In the genomic region with DNA sequence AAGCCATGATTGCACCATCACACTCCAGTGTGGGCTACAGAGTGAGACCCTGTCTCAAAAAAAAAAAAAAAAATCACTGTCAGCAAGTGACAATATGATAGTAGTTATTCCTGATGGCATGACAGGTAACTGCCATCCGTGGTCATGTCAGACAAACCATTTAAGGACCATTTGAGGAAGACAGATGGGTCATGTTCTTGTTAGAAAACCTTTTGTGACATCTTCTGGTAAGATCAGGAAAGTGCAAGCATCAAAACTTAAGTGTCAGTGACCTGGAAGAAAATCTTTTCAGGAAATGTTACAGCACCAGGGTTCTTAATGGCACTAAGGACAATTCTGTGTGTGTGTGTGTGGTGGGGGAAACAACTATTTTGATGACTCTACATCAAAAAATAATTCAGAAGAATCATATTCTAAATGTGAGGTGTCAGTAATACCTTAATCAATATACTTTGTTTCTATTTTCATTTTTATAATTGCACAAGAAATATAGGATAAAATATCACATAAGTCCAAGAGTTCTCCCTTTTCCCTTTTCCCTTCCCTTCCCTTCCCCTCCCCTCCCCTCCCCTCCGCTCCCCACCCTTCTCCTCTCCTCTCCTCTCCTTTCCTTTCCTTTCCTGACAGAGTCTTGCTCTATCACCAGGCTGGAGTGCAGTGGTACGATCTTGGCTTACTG, we compare ENCODE assay signal across 10 cellular contexts. TPM values are rescaled to one million over a fixed set of nuclear protein-coding genes. Genes with fewer than 3 reads are reported as not detected.
A peak's percentile ranks its signal among the peaks of the same experiment; 100 is the strongest.
DNase-seq lines count a peak whose midpoint lies in the region; ATAC-seq and TF ChIP-seq lines count a peak whose summit lies in the region.
"Had no signal": no experiment of that assay in that cellular context is flagged by ENCODE, and none has a peak within 500 bp of the region (broad histone marks: within the 10 kb centered on the region; RNA-seq: fewer than 3 reads in every experiment).

No MANE protein-coding gene starts in this region.

- intact Hi-C loops in esophagus squamous epithelium (cut with DNase I), result loop anchor here (5.0 to 10.0 kb wide), 2 partner anchors 287 to 349 kb away; no protein-coding TSS in a partner anchor

- H3K27ac ChIP-seq in liver (ENCODE audit: low read depth in 1 of 2, low read length in 2 of 2), result no peak overlapping the region
- H3K27ac ChIP-seq in esophagus squamous epithelium, result no peak overlapping the region
- H3K27ac ChIP-seq: SJCRH30 had no signal

- TF ChIP-seq CTCF in liver (IDR thresholded peaks at IDR 0.05; ENCODE audit: low read depth, low read length, missing input control) (peak; percentile 55), esophagus squamous epithelium (IDR thresholded peaks at IDR 0.05) (peak in 3 of 6 experiments; percentile 31 to 50 (median 39))

- WGBS in liver, result 66% methylated on average over 3 of the region's 3 CpGs
- WGBS in esophagus squamous epithelium, 2 donors, result 61 to 69% methylated on average over 3 of the region's 3 CpGs

- ATAC-seq in GM18868 (IDR thresholded peaks at IDR 0.05; ENCODE audit: unreplicated experiment), result no peak

- no peaks in the 10 kb centered on the region for H3K27me3 ChIP-seq in adipocyte (replicated peaks; ENCODE audit: control insufficient read depth, insufficient read depth, low read length)
- H3K27me3 ChIP-seq in liver (ENCODE audit: control insufficient read depth in 4 of 4, insufficient read depth in 4 of 4, low read length in 3 of 4), result no peaks in the 10 kb centered on the region
- no peaks in the 10 kb centered on the region for H3K27me3 ChIP-seq in MG63
- no peaks in the 10 kb centered on the region for H3K27me3 ChIP-seq in esophagus squamous epithelium
- H3K27me3 ChIP-seq: SJCRH30 had no signal

- H3K36me3 ChIP-seq in adipocyte (ENCODE audit: control insufficient read depth, insufficient read depth, low read length, severe bottlenecking), result peaks cover 5% of the 10 kb centered on the region
- H3K36me3 ChIP-seq in liver (ENCODE audit: control insufficient read depth in 4 of 4, insufficient read depth in 3 of 4, low read depth in 1 of 4, low read length in 3 of 4), result no peaks in the 10 kb centered on the region
- peaks cover 3% of the 10 kb centered on the region for H3K36me3 ChIP-seq in MG63
- H3K36me3 ChIP-seq in esophagus squamous epithelium, result peaks cover 0 to 18% (median 0%) of the 10 kb centered on the region in 3 donors

- peaks cover 26% of the 10 kb centered on the region for H3K4me1 ChIP-seq in adipocyte (ENCODE audit: control insufficient read depth, insufficient read depth, low read length)
- H3K4me1 ChIP-seq in liver (ENCODE audit: control insufficient read depth in 4 of 4, insufficient read depth in 4 of 4, low read length in 3 of 4), result peaks cover 0 to 37% (median 24%) of the 10 kb centered on the region in 4 donors
- H3K4me1 ChIP-seq in esophagus squamous epithelium, result peaks cover 0 to 20% (median 0%) of the 10 kb centered on the region in 3 donors
- H3K4me1 ChIP-seq: SJCRH30 had no signal

- H3K9ac ChIP-seq in adipocyte (ENCODE audit: low read length) (no peak overlapping the region), liver (ENCODE audit: low read depth in 1 of 2, low read length in 2 of 2) (no peak overlapping the region)

- H3K9me3 ChIP-seq in adipocyte (ENCODE audit: control insufficient read depth, low read length), result no peaks in the 10 kb centered on the region
- H3K9me3 ChIP-seq in liver (ENCODE audit: control insufficient read depth in 4 of 4, low read length in 3 of 4), result no peaks in the 10 kb centered on the region
- H3K9me3 ChIP-seq in MG63, result no peaks in the 10 kb centered on the region
- H3K9me3 ChIP-seq in esophagus squamous epithelium, result no peaks in the 10 kb centered on the region
- H3K9me3 ChIP-seq: SJCRH30 had no signal

- TF ChIP-seq POLR2A in esophagus squamous epithelium (IDR thresholded peaks at IDR 0.05), result no peak

- DNase-seq in ELF-1 (ENCODE audit: low read depth, low spot score) (peak; percentile 23), LHCN-M2 (ENCODE audit: low read depth) (peak; percentile 35), adipocyte (ENCODE audit: low read depth) (peak; percentile 45), MG63 (no peak), esophagus squamous epithelium (lab: John Stamatoyannopoulos, UW) (no peak), NCI-H1930 (lab: John Stamatoyannopoulos, UW) (no peak)

- H3K4me3 ChIP-seq in adipocyte (ENCODE audit: low read length) (no peak overlapping the region), liver (ENCODE audit: low read depth in 1 of 3, low read length in 3 of 3) (no peak overlapping the region), MG63 (no peak overlapping the region), esophagus squamous epithelium (no peak overlapping the region)
- H3K4me3 ChIP-seq: lung, SJCRH30 had no signal

- TF ChIP-seq RAD21 in liver (IDR thresholded peaks at IDR 0.05), result peak; percentile 81 to 86

TF ChIP-seq in liver, 16 proteins besides CTCF, POLR2A, EP300 and RAD21:
- TF ChIP-seq HNF4A (conservative IDR thresholded peaks at IDR 0.05) (peak in 1 of 2 donors; percentile 40), RXRA (IDR thresholded peaks at IDR 0.05) (peak; percentile 23 to 64)
- TF ChIP-seq, protein P1, sequence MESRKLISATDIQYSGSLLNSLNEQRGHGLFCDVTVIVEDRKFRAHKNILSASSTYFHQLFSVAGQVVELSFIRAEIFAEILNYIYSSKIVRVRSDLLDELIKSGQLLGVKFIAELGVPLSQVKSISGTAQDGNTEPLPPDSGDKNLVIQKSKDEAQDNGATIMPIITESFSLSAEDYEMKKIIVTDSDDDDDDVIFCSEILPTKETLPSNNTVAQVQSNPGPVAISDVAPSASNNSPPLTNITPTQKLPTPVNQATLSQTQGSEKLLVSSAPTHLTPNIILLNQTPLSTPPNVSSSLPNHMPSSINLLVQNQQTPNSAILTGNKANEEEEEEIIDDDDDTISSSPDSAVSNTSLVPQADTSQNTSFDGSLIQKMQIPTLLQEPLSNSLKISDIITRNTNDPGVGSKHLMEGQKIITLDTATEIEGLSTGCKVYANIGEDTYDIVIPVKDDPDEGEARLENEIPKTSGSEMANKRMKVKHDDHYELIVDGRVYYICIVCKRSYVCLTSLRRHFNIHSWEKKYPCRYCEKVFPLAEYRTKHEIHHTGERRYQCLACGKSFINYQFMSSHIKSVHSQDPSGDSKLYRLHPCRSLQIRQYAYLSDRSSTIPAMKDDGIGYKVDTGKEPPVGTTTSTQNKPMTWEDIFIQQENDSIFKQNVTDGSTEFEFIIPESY (IDR thresholded peaks at IDR 0.05), result no peak

RNA-seq across cellular contexts. Expression of a gene that starts 17.8 kb away (rescaled TPM):
- 13.5 and 20.9 TPM in 2 replicates for total RNA-seq in LHCN-M2 (2014; rRNA removed)
- 5.8 TPM for polyA plus RNA-seq in LHCN-M2 (2012)
- total RNA-seq in liver, result 10 to 100 TPM; 24.6 to 31.0 TPM
- polyA plus RNA-seq in liver, result 10 to 100 TPM; 11.4 to 12.7 TPM
- 12.9 and 30.0 TPM in 2 replicates for total RNA-seq in MG63 (2014; rRNA removed; shearing (Covaris generic); ENCODE audit: low replicate concordance)
- 10 to 100 TPM; 16.0 to 29.8 (median 23.3) TPM for total RNA-seq in esophagus squamous epithelium

RNA-seq across cellular contexts. Expression of a gene that starts 43.6 kb away (rescaled TPM):
- total RNA-seq in LHCN-M2 (2014; rRNA removed) (not detected in 2 replicates), liver (not detected), esophagus squamous epithelium (not detected)
- not detected for polyA plus RNA-seq in LHCN-M2 (2012)
- not detected for polyA plus RNA-seq in liver
- total RNA-seq in MG63 (2014; rRNA removed; shearing (Covaris generic); ENCODE audit: low replicate concordance), result not detected in 2 replicates
- total RNA-seq: lung, SJCRH30 had no signal

Comparison
In these comparisons a context has a peak if more than half of its experiments do, and no peak if none do; other contexts are left out.
1. DNase-seq: peak in ELF-1 (single experiment), LHCN-M2 (single experiment) and adipocyte (single experiment); none in MG63 (single experiment), esophagus squamous epithelium (single experiment) and NCI-H1930 (0 of 2).